In the genomic region with DNA sequence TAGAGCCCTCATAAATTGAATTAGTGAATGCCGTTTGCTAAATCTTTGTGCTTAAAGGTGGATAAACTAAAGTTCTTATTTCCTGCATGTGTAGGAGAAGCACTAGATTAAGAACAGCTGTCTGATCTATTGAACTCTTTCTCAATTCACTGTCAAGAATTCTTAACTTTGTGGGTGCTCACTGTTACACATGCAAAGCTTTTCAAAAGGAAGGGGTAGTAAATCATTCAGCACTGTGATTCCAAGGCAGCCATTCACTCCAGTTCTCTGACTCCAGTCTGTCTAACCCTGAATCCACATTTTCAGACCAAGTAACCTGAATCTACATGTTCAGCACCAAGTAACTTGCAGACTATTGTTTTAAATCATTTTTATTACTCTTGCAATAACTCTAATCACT, we compare ENCODE assay signal across 19 cellular contexts.
"Had no signal": no experiment of that assay in that cellular context is flagged by ENCODE, and none has a peak within 500 bp of the region (broad histone marks: within the 10 kb centered on the region; RNA-seq: fewer than 3 reads in every experiment).

No MANE protein-coding gene starts in this region.

- H3K27me3 ChIP-seq: gastroesophageal sphincter, heart right ventricle, right lobe of liver, spleen had no signal

- H3K4me3 Mint-ChIP-seq: activated CD8-positive, alpha-beta memory T cell treated with anti-CD3 and anti-CD28 coated beads, Interleukin-2, amount 10 ng/mL, durations not matched to agents 7 days and 5 days; activated naive CD4-positive, alpha-beta T cell treated with anti-CD3 and anti-CD28 coated beads, Interleukin-2, amount 10 ng/mL, durations not matched to agents 7 days and 5 days; activated T-cell treated with anti-CD3 and anti-CD28 coated beads, Interleukin-2, amount 50 U/mL, for 24 hours; naive thymus-derived CD8-positive, alpha-beta T cell; stimulated activated naive CD8-positive, alpha-beta T cell treated with anti-CD3 and anti-CD28 coated beads, Interleukin-15, amount 100 ng/mL, for 72 hours; type B pancreatic cell had no signal

- H3K27ac ChIP-seq: gastroesophageal sphincter, heart right ventricle, right lobe of liver, spleen had no signal

- H3K4me3 ChIP-seq: gastroesophageal sphincter, heart right ventricle, right lobe of liver, spleen had no signal

- ATAC-seq: activated CD8-positive, alpha-beta memory T cell treated with anti-CD3 and anti-CD28 coated beads, Interleukin-2, amount 10 ng/mL, durations not matched to agents 7 days and 5 days; gastroesophageal sphincter; heart right ventricle; left colon; naive thymus-derived CD8-positive, alpha-beta T cell; right lobe of liver; stimulated activated naive CD8-positive, alpha-beta T cell treated with anti-CD3 and anti-CD28 coated beads, Interleukin-15, amount 100 ng/mL, for 72 hours had no signal

- H3K36me3 Mint-ChIP-seq: activated CD8-positive, alpha-beta memory T cell treated with anti-CD3 and anti-CD28 coated beads, Interleukin-2, amount 10 ng/mL, durations not matched to agents 7 days and 5 days; activated naive CD4-positive, alpha-beta T cell treated with anti-CD3 and anti-CD28 coated beads, Interleukin-2, amount 10 ng/mL, durations not matched to agents 7 days and 5 days; naive thymus-derived CD8-positive, alpha-beta T cell; type B pancreatic cell had no signal

- H3K9me3 ChIP-seq: gastroesophageal sphincter, right lobe of liver had no signal

- H3K9me3 Mint-ChIP-seq: activated naive CD4-positive, alpha-beta T cell treated with anti-CD3 and anti-CD28 coated beads, Interleukin-2, amount 10 ng/mL, durations not matched to agents 7 days and 5 days; type B pancreatic cell had no signal

- H3K4me1 Mint-ChIP-seq: activated CD8-positive, alpha-beta memory T cell treated with anti-CD3 and anti-CD28 coated beads, Interleukin-2, amount 10 ng/mL, durations not matched to agents 7 days and 5 days; activated naive CD4-positive, alpha-beta T cell treated with anti-CD3 and anti-CD28 coated beads, Interleukin-2, amount 10 ng/mL, durations not matched to agents 7 days and 5 days; naive thymus-derived CD8-positive, alpha-beta T cell; stimulated activated naive CD8-positive, alpha-beta T cell treated with anti-CD3 and anti-CD28 coated beads, Interleukin-15, amount 100 ng/mL, for 72 hours had no signal

- H3K4me1 ChIP-seq: gastroesophageal sphincter, heart right ventricle, right lobe of liver, spleen had no signal

- H3K27me3 Mint-ChIP-seq: activated CD8-positive, alpha-beta memory T cell treated with anti-CD3 and anti-CD28 coated beads, Interleukin-2, amount 10 ng/mL, durations not matched to agents 7 days and 5 days; activated naive CD4-positive, alpha-beta T cell treated with anti-CD3 and anti-CD28 coated beads, Interleukin-2, amount 10 ng/mL, durations not matched to agents 7 days and 5 days; activated T-cell treated with anti-CD3 and anti-CD28 coated beads, Interleukin-2, amount 50 U/mL, for 24 hours; naive thymus-derived CD8-positive, alpha-beta T cell; stimulated activated naive CD8-positive, alpha-beta T cell treated with anti-CD3 and anti-CD28 coated beads, Interleukin-15, amount 100 ng/mL, for 72 hours; type B pancreatic cell had no signal

- H3K36me3 ChIP-seq: gastroesophageal sphincter, heart right ventricle, right lobe of liver, spleen had no signal

- H3K27ac Mint-ChIP-seq: activated CD8-positive, alpha-beta memory T cell treated with anti-CD3 and anti-CD28 coated beads, Interleukin-2, amount 10 ng/mL, durations not matched to agents 7 days and 5 days; activated naive CD4-positive, alpha-beta T cell treated with anti-CD3 and anti-CD28 coated beads, Interleukin-2, amount 10 ng/mL, durations not matched to agents 7 days and 5 days; activated T-cell treated with anti-CD3 and anti-CD28 coated beads, Interleukin-2, amount 50 U/mL, for 24 hours; naive thymus-derived CD8-positive, alpha-beta T cell; stimulated activated naive CD8-positive, alpha-beta T cell treated with anti-CD3 and anti-CD28 coated beads, Interleukin-15, amount 100 ng/mL, for 72 hours; type B pancreatic cell had no signal

- DNase-seq: activated CD4-positive, alpha-beta T cell treated with anti-CD3 and anti-CD28 coated beads for 1 hour; activated CD4-positive, alpha-beta T cell treated with anti-CD3 and anti-CD28 coated beads, Interleukin-2, amount 50 U/mL, for 48 hours; activated CD8-positive, alpha-beta memory T cell treated with anti-CD3 and anti-CD28 coated beads, Interleukin-2, amount 10 ng/mL, durations not matched to agents 7 days and 5 days; activated naive CD4-positive, alpha-beta T cell treated with anti-CD3 and anti-CD28 coated beads, Interleukin-2, amount 10 ng/mL, durations not matched to agents 7 days and 5 days; activated T-cell treated with anti-CD3 and anti-CD28 coated beads, Interleukin-2, amount 50 U/mL, for 24 hours; caudate nucleus; cortex of kidney; effector CD8-positive, alpha-beta T cell; heart right ventricle; left colon; mammary epithelial cell; naive thymus-derived CD8-positive, alpha-beta T cell; nucleus accumbens; right lobe of liver; spleen; stimulated activated naive CD8-positive, alpha-beta T cell treated with anti-CD3 and anti-CD28 coated beads, Interleukin-15, amount 100 ng/mL, for 72 hours; T1000 had no signal
